In the genomic region with DNA sequence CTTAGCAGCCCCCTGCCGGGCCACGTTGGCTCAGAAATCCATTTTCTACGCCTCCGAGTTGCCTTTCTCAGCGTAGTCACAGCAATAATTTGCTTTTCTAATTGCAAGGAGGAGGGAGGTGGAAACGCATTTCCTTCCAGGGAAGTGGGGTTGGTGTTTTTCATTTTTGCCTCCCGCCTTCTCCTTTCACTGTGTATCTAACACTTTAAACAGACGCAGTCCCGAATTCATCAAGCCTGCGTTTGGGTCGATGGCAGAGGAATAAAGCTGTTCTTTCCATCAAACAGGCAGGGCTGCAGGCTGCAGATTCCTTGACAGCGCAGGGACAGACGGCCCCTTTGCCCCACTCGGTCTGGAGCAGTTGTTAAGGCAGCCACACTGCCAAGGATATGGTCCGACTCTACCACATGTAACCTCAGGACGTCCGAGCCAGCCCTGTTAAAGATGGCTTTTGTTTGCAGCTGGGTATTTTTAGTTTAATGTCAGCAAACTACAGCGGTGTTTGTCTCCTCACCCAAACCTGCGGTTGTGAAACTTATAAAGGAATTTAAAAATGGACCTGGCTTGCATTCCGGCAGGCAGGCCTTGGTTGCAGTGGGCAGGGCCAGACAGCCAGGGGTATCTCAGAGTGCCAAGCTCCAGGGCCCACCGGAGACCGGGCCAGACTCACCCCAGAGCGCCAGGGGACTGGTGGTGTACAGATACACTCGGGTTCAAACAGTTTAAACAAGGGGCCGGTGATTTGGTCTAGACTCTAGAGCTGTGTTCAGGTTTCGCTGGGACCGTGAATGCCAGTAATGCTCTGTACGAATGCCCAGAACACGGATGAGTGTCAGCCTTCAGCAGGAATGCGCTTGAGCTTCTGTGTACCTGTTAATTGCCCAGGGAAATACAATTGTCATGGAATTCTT, we compare ENCODE assay signal across 1 cellular context.
A peak's percentile ranks its signal among the peaks of the same experiment; 100 is the strongest.
TF ChIP-seq lines count a peak whose summit lies in the region.

No MANE protein-coding gene starts in this region.

TF ChIP-seq in K562, 482 proteins besides CTCF, POLR2A, EP300 and RAD21 (continued from another document and continues in another):
- TF ChIP-seq, protein P1, sequence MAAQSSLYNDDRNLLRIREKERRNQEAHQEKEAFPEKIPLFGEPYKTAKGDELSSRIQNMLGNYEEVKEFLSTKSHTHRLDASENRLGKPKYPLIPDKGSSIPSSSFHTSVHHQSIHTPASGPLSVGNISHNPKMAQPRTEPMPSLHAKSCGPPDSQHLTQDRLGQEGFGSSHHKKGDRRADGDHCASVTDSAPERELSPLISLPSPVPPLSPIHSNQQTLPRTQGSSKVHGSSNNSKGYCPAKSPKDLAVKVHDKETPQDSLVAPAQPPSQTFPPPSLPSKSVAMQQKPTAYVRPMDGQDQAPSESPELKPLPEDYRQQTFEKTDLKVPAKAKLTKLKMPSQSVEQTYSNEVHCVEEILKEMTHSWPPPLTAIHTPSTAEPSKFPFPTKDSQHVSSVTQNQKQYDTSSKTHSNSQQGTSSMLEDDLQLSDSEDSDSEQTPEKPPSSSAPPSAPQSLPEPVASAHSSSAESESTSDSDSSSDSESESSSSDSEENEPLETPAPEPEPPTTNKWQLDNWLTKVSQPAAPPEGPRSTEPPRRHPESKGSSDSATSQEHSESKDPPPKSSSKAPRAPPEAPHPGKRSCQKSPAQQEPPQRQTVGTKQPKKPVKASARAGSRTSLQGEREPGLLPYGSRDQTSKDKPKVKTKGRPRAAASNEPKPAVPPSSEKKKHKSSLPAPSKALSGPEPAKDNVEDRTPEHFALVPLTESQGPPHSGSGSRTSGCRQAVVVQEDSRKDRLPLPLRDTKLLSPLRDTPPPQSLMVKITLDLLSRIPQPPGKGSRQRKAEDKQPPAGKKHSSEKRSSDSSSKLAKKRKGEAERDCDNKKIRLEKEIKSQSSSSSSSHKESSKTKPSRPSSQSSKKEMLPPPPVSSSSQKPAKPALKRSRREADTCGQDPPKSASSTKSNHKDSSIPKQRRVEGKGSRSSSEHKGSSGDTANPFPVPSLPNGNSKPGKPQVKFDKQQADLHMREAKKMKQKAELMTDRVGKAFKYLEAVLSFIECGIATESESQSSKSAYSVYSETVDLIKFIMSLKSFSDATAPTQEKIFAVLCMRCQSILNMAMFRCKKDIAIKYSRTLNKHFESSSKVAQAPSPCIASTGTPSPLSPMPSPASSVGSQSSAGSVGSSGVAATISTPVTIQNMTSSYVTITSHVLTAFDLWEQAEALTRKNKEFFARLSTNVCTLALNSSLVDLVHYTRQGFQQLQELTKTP (IDR thresholded peaks at IDR 0.05; ENCODE audit: low read depth in 1 of 2, partially characterized antibody in 2 of 2), result no peak
- TF ChIP-seq, protein P2, sequence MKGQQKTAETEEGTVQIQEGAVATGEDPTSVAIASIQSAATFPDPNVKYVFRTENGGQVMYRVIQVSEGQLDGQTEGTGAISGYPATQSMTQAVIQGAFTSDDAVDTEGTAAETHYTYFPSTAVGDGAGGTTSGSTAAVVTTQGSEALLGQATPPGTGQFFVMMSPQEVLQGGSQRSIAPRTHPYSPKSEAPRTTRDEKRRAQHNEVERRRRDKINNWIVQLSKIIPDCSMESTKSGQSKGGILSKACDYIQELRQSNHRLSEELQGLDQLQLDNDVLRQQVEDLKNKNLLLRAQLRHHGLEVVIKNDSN (CRISPR knock-in tag; IDR thresholded peaks at IDR 0.05), result no peak
- TF ChIP-seq CC2D1A (IDR thresholded peaks at IDR 0.05) (no peak), ATF7 (IDR thresholded peaks at IDR 0.05) (no peak), JUN (IDR thresholded peaks at IDR 0.05; ENCODE audit: borderline replicate concordance, low read depth, low read length) (no peak), JUN (CRISPR knock-in tag; IDR thresholded peaks at IDR 0.05; ENCODE audit: borderline replicate concordance) (no peak), POLR2AphosphoS2 (IDR thresholded peaks at IDR 0.05; ENCODE audit: low read length) (no peak), TAF1 (IDR thresholded peaks at IDR 0.05; ENCODE audit: control insufficient read depth, extremely low read depth, insufficient read depth, low read length, severe bottlenecking) (no peak), ZNF23 (CRISPR knock-in tag; IDR thresholded peaks at IDR 0.05) (no peak), BCOR (IDR thresholded peaks at IDR 0.05) (peak; percentile 12; the same call in 1 of the 2 replicates), ZFX (CRISPR knock-in tag; IDR thresholded peaks at IDR 0.05) (peak; percentile 13; the same call in 1 of the 2 replicates), TOE1 (IDR thresholded peaks at IDR 0.05; ENCODE audit: borderline replicate concordance) (no peak), TOE1 (CRISPR knock-in tag; IDR thresholded peaks at IDR 0.05; ENCODE audit: borderline replicate concordance, low read depth) (no peak), ZC3H11A (IDR thresholded peaks at IDR 0.05; ENCODE audit: low read depth, low read length) (no peak), ZNF449 (CRISPR knock-in tag; IDR thresholded peaks at IDR 0.05) (no peak), E2F1 (CRISPR knock-in tag; IDR thresholded peaks at IDR 0.05) (no peak), NFIC (IDR thresholded peaks at IDR 0.05) (no peak), NCOR1 (IDR thresholded peaks at IDR 0.05) (no peak), MCM2 (IDR thresholded peaks at IDR 0.05; ENCODE audit: low read depth) (no peak), NFE2L1 (tag; IDR thresholded peaks at IDR 0.05; ENCODE audit: borderline replicate concordance, low read depth) (no peak), TEAD1 (CRISPR knock-in tag; IDR thresholded peaks at IDR 0.05) (0 out of 4 replicates have a peak, but pooled peaks of 1 of the 2 experiments have one; percentile 25), ZNF280A (IDR thresholded peaks at IDR 0.05; ENCODE audit: low read depth, partially characterized antibody) (no peak), SIN3A (IDR thresholded peaks at IDR 0.05; ENCODE audit: borderline replicate concordance in 2 of 2, control insufficient read depth in 1 of 2, low read depth in 2 of 2, low read length in 2 of 2) (0 out of 4 replicates have a peak, but pooled peaks of 1 of the 2 experiments have one; percentile 11), ATF1 (CRISPR knock-in tag; IDR thresholded peaks at IDR 0.05) (no peak), ATF1 (tag; IDR thresholded peaks at IDR 0.05) (no peak), NFRKB (IDR thresholded peaks at IDR 0.05; ENCODE audit: low read depth) (peak; percentile 54; the same call in 1 of the 2 replicates), CSDE1 (IDR thresholded peaks at IDR 0.05) (no peak), RBM22 (IDR thresholded peaks at IDR 0.05; ENCODE audit: low read depth, low read length, poor library complexity, severe bottlenecking) (no peak)
- TF ChIP-seq, protein P3, sequence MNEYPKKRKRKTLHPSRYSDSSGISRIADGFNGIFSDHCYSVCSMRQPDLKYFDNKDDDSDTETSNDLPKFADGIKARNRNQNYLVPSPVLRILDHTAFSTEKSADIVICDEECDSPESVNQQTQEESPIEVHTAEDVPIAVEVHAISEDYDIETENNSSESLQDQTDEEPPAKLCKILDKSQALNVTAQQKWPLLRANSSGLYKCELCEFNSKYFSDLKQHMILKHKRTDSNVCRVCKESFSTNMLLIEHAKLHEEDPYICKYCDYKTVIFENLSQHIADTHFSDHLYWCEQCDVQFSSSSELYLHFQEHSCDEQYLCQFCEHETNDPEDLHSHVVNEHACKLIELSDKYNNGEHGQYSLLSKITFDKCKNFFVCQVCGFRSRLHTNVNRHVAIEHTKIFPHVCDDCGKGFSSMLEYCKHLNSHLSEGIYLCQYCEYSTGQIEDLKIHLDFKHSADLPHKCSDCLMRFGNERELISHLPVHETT (CRISPR knock-in tag; conservative IDR thresholded peaks at IDR 0.05 in 1 of 2, IDR thresholded peaks at IDR 0.05 in 1 of 2), result 0 out of 4 replicates have a peak, but pooled peaks of 1 of the 2 experiments have one; percentile 29
- TF ChIP-seq, protein P4, sequence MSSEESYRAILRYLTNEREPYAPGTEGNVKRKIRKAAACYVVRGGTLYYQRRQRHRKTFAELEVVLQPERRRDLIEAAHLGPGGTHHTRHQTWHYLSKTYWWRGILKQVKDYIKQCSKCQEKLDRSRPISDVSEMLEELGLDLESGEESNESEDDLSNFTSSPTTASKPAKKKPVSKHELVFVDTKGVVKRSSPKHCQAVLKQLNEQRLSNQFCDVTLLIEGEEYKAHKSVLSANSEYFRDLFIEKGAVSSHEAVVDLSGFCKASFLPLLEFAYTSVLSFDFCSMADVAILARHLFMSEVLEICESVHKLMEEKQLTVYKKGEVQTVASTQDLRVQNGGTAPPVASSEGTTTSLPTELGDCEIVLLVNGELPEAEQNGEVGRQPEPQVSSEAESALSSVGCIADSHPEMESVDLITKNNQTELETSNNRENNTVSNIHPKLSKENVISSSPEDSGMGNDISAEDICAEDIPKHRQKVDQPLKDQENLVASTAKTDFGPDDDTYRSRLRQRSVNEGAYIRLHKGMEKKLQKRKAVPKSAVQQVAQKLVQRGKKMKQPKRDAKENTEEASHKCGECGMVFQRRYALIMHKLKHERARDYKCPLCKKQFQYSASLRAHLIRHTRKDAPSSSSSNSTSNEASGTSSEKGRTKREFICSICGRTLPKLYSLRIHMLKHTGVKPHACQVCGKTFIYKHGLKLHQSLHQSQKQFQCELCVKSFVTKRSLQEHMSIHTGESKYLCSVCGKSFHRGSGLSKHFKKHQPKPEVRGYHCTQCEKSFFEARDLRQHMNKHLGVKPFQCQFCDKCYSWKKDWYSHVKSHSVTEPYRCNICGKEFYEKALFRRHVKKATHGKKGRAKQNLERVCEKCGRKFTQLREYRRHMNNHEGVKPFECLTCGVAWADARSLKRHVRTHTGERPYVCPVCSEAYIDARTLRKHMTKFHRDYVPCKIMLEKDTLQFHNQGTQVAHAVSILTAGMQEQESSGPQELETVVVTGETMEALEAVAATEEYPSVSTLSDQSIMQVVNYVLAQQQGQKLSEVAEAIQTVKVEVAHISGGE (CRISPR knock-in tag; IDR thresholded peaks at IDR 0.05), result peak in 1 of 3 experiments; percentile 32; a peak in 1 of 6 replicates
- TF ChIP-seq, protein P5, sequence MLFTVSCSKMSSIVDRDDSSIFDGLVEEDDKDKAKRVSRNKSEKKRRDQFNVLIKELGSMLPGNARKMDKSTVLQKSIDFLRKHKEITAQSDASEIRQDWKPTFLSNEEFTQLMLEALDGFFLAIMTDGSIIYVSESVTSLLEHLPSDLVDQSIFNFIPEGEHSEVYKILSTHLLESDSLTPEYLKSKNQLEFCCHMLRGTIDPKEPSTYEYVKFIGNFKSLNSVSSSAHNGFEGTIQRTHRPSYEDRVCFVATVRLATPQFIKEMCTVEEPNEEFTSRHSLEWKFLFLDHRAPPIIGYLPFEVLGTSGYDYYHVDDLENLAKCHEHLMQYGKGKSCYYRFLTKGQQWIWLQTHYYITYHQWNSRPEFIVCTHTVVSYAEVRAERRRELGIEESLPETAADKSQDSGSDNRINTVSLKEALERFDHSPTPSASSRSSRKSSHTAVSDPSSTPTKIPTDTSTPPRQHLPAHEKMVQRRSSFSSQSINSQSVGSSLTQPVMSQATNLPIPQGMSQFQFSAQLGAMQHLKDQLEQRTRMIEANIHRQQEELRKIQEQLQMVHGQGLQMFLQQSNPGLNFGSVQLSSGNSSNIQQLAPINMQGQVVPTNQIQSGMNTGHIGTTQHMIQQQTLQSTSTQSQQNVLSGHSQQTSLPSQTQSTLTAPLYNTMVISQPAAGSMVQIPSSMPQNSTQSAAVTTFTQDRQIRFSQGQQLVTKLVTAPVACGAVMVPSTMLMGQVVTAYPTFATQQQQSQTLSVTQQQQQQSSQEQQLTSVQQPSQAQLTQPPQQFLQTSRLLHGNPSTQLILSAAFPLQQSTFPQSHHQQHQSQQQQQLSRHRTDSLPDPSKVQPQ (CRISPR knock-in tag; IDR thresholded peaks at IDR 0.05; ENCODE audit: borderline replicate concordance), result no peak
- TF ChIP-seq, protein P6, sequence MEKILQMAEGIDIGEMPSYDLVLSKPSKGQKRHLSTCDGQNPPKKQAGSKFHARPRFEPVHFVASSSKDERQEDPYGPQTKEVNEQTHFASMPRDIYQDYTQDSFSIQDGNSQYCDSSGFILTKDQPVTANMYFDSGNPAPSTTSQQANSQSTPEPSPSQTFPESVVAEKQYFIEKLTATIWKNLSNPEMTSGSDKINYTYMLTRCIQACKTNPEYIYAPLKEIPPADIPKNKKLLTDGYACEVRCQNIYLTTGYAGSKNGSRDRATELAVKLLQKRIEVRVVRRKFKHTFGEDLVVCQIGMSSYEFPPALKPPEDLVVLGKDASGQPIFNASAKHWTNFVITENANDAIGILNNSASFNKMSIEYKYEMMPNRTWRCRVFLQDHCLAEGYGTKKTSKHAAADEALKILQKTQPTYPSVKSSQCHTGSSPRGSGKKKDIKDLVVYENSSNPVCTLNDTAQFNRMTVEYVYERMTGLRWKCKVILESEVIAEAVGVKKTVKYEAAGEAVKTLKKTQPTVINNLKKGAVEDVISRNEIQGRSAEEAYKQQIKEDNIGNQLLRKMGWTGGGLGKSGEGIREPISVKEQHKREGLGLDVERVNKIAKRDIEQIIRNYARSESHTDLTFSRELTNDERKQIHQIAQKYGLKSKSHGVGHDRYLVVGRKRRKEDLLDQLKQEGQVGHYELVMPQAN (IDR thresholded peaks at IDR 0.05; ENCODE audit: borderline replicate concordance), result peak; percentile 29; the same call in 1 of the 2 replicates
- TF ChIP-seq, protein P7, sequence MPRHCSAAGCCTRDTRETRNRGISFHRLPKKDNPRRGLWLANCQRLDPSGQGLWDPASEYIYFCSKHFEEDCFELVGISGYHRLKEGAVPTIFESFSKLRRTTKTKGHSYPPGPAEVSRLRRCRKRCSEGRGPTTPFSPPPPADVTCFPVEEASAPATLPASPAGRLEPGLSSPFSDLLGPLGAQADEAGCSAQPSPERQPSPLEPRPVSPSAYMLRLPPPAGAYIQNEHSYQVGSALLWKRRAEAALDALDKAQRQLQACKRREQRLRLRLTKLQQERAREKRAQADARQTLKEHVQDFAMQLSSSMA (CRISPR knock-in tag; IDR thresholded peaks at IDR 0.05), result no peak
